In the genomic region with DNA sequence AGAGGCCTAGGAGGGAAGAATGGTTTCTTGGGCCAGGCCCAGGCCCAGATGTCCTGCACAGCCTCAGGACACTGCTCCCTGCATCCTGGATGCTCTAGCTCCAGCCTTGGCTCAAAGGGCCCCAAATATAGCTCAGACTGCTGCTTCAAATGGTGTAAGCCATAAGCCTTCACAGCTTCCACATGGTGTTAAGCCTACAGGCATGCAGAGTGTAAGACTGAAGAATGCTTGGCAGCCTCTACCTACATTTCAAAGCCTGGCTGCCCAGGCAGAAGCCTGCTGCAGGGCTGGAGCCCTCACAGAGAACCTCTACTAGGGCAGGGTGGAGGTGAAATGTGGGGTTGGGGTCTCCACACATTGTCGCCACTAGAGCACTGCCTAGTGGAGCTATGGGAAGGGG, we compare ENCODE assay signal across 24 cellular contexts.
"Had no signal": no experiment of that assay in that cellular context is flagged by ENCODE, and none has a peak within 500 bp of the region (broad histone marks: within the 10 kb centered on the region; RNA-seq: fewer than 3 reads in every experiment).

No MANE protein-coding gene starts in this region.

- H3K9me3 ChIP-seq: colonic mucosa, esophagus squamous epithelium, gastroesophageal sphincter, heart left ventricle, lower lobe of right lung had no signal

- H3K4me2 ChIP-seq: hepatocyte had no signal

- H3K27me3 ChIP-seq: colonic mucosa, esophagus squamous epithelium, foreskin keratinocyte, gastroesophageal sphincter, heart left ventricle, hepatocyte, left lung had no signal

- H3K79me2 ChIP-seq: hepatocyte had no signal

- H3K4me1 ChIP-seq: colonic mucosa, esophagus squamous epithelium, heart left ventricle, left lung, lower lobe of right lung had no signal

- H2AFZ ChIP-seq: hepatocyte had no signal

- H3K4me3 ChIP-seq: colonic mucosa, esophagus squamous epithelium, gastroesophageal sphincter, heart left ventricle, hepatocyte, left lung, lower lobe of right lung had no signal

- FAIRE-seq: endometrium, frontal cortex, islet of Langerhans had no signal

- ATAC-seq: effector memory CD8-positive, alpha-beta T cell; esophagus mucosa; foreskin keratinocyte; gastroesophageal sphincter; heart left ventricle; left cardiac atrium; left lung; left ventricle myocardium superior; lower lobe of right lung; naive thymus-derived CD4-positive, alpha-beta T cell had no signal

- H3K36me3 ChIP-seq: colonic mucosa, esophagus squamous epithelium, gastroesophageal sphincter, heart left ventricle, left lung, lower lobe of right lung had no signal

- DNase-seq: colonic mucosa; cortex of kidney; effector CD8-positive, alpha-beta T cell; effector memory CD8-positive, alpha-beta T cell; endodermal cell; erythroblast; esophagus squamous epithelium; foreskin keratinocyte; hypothalamus; left cardiac atrium; left lung; left ventricle myocardium superior; lower lobe of right lung; mesenchymal stem cell; midbrain; naive thymus-derived CD4-positive, alpha-beta T cell had no signal

- H3K27ac ChIP-seq: colonic mucosa, epithelial cell of prostate, esophagus squamous epithelium, foreskin keratinocyte, gastroesophageal sphincter, heart left ventricle, hepatocyte, left lung, lower lobe of right lung had no signal
